Comparison of ENCODE assay signal across 23 cellular contexts in genomic region chr5:66066826-66067225, GRCh38.
"Had no signal": no experiment of that assay in that cellular context is flagged by ENCODE, and none has a peak within 500 bp of the region (broad histone marks: within the 10 kb centered on the region; RNA-seq: fewer than 3 reads in every experiment).

No MANE protein-coding gene starts in this region.

- H3K4me1 ChIP-seq: breast epithelium, SJSA1 had no signal

- H3K27ac ChIP-seq: breast epithelium, SJSA1 had no signal

- H3K9me3 ChIP-seq: breast epithelium, SJSA1 had no signal

- DNase-seq: activated CD4-positive, alpha-beta T cell treated with anti-CD3 and anti-CD28 coated beads, Interleukin-2, amount 10 ng/mL, durations not matched to agents 24 days and 14 days; activated CD4-positive, alpha-beta T cell treated with anti-CD3 and anti-CD28 coated beads, Interleukin-2, amount 50 U/mL, for 48 hours; activated CD4-positive, CD25-positive, alpha-beta regulatory T cell treated with anti-CD3 and anti-CD28 coated beads, Interleukin-2, amount 50 U/mL, for 72 hours; activated CD8-positive, alpha-beta memory T cell treated with anti-CD3 and anti-CD28 coated beads, Interleukin-2, amount 10 ng/mL, durations not matched to agents 7 days and 5 days; activated effector memory CD4-positive, alpha-beta T cell treated with Interleukin-2 at 50 U/mL for 16 hours; activated naive CD4-positive, alpha-beta T cell; activated T-cell treated with anti-CD3 and anti-CD28 coated beads, Interleukin-2, amount 50 U/mL, for 24 hours; aorta; central memory CD4-positive, alpha-beta T cell; NCI-H1048; NCI-H146; NCI-H187 treated with DMSO at 0.1 percent for 48 hours; NCI-H2107; NCI-H2171 treated with DMSO at 0.1 percent for 48 hours; NCI-H226; NCI-H69; SHP77; T-helper 17 cell; T-helper 9 cell had no signal

- H3K4me3 ChIP-seq: breast epithelium, SJSA1 had no signal

- H3K36me3 ChIP-seq: breast epithelium had no signal

- ATAC-seq: activated CD8-positive, alpha-beta memory T cell treated with anti-CD3 and anti-CD28 coated beads, Interleukin-2, amount 10 ng/mL, durations not matched to agents 7 days and 5 days; T-helper 17 cell; WTC11 had no signal

- H3K27me3 ChIP-seq: breast epithelium, SJSA1 had no signal

- FAIRE-seq: RCC 7860 had no signal
